Comparison of ENCODE assay signal across 9 cellular contexts in the genomic region with DNA sequence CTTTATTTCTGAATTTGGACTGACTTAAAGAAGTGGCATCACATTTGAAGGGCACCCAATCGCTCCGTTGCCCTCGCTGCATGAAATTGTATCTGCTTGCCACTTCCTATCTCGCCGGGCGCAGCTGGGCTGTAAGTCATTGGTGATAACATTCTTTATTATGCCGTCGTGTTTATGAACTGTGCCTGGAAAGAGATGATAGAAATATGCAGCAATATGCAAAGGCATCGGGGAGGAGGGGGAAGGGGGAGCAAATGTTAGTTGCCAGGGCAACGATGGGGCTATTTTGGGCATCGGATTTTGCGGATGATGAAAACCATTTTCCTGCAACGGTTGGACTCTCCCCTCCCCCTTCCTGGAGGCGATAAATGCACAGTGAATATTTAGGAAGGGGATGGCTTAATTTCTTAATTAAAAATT.
DNase-seq lines count a peak whose midpoint lies in the region; TF ChIP-seq lines count a peak whose summit lies in the region.
"Had no signal": no experiment of that assay in that cellular context is flagged by ENCODE, and none has a peak within 500 bp of the region (broad histone marks: within the 10 kb centered on the region; RNA-seq: fewer than 3 reads in every experiment).

No MANE protein-coding gene starts in this region.

- H3K4me1 Mint-ChIP-seq in glutamatergic neuron (ENCODE audit: low read depth, unreplicated experiment): peaks cover 7% of the 10 kb centered on the region

- no peaks in the 10 kb centered on the region for H3K36me3 Mint-ChIP-seq in glutamatergic neuron (ENCODE audit: unreplicated experiment)

- H3K4me3 Mint-ChIP-seq in glutamatergic neuron (ENCODE audit: unreplicated experiment): peak overlapping the region; percentile 58

- H3K4me3 ChIP-seq in sigmoid colon: peak overlapping the region in 3 of 4 donors; percentile 25 to 35 (median 31)
- H3K4me3 ChIP-seq: right lobe of liver had no signal

- H3K36me3 ChIP-seq in sigmoid colon: no peaks in the 10 kb centered on the region
- H3K36me3 ChIP-seq: right lobe of liver had no signal

- intact Hi-C loops in sigmoid colon (cut with DNase I): no loop called here

- no peaks in the 10 kb centered on the region for H3K27me3 ChIP-seq in sigmoid colon
- H3K27me3 ChIP-seq: right lobe of liver had no signal

- no peaks in the 10 kb centered on the region for H3K9me3 ChIP-seq in sigmoid colon
- H3K9me3 ChIP-seq: right lobe of liver had no signal

- H3K9me3 Mint-ChIP-seq in glutamatergic neuron (ENCODE audit: unreplicated experiment): no peaks in the 10 kb centered on the region

- DNase-seq in HUDEP-2 (lab: John Stamatoyannopoulos, UW; ENCODE audit: unreplicated experiment in 76 of 76): peak in 74 of 76 experiments; percentile 55 to 97 (median 86)
- peak; percentile 83 for DNase-seq in UCSD-AML1 (lab: John Stamatoyannopoulos, UW; ENCODE audit: unreplicated experiment)
- DNase-seq in glutamatergic neuron: no peak
- DNase-seq in sigmoid colon: no peak
- DNase-seq in dedifferentiated amniotic fluid mesenchymal stem cell (ENCODE audit: extremely low spot score): no peak
- no peak for DNase-seq in mucosa of gallbladder (ENCODE audit: low spot score)
- DNase-seq in stimulated activated CD4-positive, alpha-beta T cell treated with anti-CD3 and anti-CD28 coated beads, Interleukin-4, amount 100 ng/mL, for 1 hour: no peak
- DNase-seq in ureter (ENCODE audit: low spot score): no peak
- DNase-seq: right lobe of liver had no signal

- H3K4me1 ChIP-seq in sigmoid colon: peaks cover 0 to 18% (median 17%) of the 10 kb centered on the region in 4 donors
- H3K4me1 ChIP-seq: right lobe of liver had no signal

- peak overlapping the region in 1 of 4 donors; percentile 18 for H3K27ac ChIP-seq in sigmoid colon
- H3K27ac ChIP-seq: right lobe of liver had no signal

- 1 to 2% methylated on average over 14 of the region's 14 CpGs for WGBS in sigmoid colon, 2 donors

- no peak for TF ChIP-seq POLR2A in sigmoid colon (IDR thresholded peaks at IDR 0.05)

- no peak overlapping the region for H3K27ac Mint-ChIP-seq in glutamatergic neuron (ENCODE audit: unreplicated experiment)

- peaks cover 2% of the 10 kb centered on the region for H3K27me3 Mint-ChIP-seq in glutamatergic neuron (ENCODE audit: unreplicated experiment)

- no peak for TF ChIP-seq EP300 in sigmoid colon (IDR thresholded peaks at IDR 0.05)

- TF ChIP-seq CTCF in glutamatergic neuron (IDR thresholded peaks at IDR 0.05; ENCODE audit: partially characterized antibody, unreplicated experiment) (no peak), sigmoid colon (IDR thresholded peaks at IDR 0.05) (no peak)

Comparison
In these comparisons a context has a peak if more than half of its experiments do, and no peak if none do; other contexts are left out.
1. DNase-seq: peak in HUDEP-2 (74 of 76) and UCSD-AML1 (single experiment); none in glutamatergic neuron (single experiment), sigmoid colon (single experiment), dedifferentiated amniotic fluid mesenchymal stem cell (single experiment), mucosa of gallbladder (single experiment), stimulated activated CD4-positive, alpha-beta T cell treated with anti-CD3 and anti-CD28 coated beads, Interleukin-4, amount 100 ng/mL, for 1 hour (single experiment) and ureter (single experiment).